ENCODE assay signal across 6 cellular contexts in the genomic region with DNA sequence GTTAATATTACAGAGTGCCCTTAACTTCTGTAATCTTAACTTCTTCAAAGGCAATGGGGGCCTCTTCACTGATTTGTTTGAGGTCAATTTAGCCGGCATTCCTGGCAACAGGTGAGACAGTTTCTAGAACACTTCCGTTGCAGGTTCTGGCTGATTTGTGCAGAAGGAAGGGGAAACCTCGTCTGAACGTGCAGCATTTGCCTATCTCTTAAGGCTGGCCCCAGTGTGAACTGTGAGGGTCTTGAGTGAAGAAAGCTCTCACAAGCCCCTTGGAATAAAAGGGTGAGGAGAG. TPM values are rescaled to one million over a fixed set of nuclear protein-coding genes. Genes with fewer than 3 reads are reported as not detected.
"Had no signal": no experiment of that assay in that cellular context is flagged by ENCODE, and none has a peak within 500 bp of the region (broad histone marks: within the 10 kb centered on the region; RNA-seq: fewer than 3 reads in every experiment).

No MANE protein-coding gene starts in this region.

- H3K27me3 ChIP-seq: ascending aorta had no signal

- H2AFZ ChIP-seq: PC-9 had no signal

- H3K9me3 ChIP-seq: ascending aorta, body of pancreas had no signal

- H3K4me3 ChIP-seq: body of pancreas, PC-9 had no signal

- H3K36me3 ChIP-seq: ascending aorta had no signal

- H3K27ac ChIP-seq: body of pancreas, PC-9 had no signal

RNA-seq across cellular contexts. Expression of a gene that starts 3.5 kb away (rescaled TPM):
- total RNA-seq: activated B cell treated with CpG ODN at 0.5 μM for 24 hours; activated CD4-positive, alpha-beta memory T cell treated with anti-CD3 and anti-CD28 coated beads for 36 hours; activated CD4-positive, alpha-beta T cell treated with anti-CD3 and anti-CD28 coated beads, Interleukin-2, amount 10 ng/mL, durations not matched to agents 7 days and 5 days had no signal
